Comparison of ENCODE assay signal across 8 cellular contexts in the genomic region with DNA sequence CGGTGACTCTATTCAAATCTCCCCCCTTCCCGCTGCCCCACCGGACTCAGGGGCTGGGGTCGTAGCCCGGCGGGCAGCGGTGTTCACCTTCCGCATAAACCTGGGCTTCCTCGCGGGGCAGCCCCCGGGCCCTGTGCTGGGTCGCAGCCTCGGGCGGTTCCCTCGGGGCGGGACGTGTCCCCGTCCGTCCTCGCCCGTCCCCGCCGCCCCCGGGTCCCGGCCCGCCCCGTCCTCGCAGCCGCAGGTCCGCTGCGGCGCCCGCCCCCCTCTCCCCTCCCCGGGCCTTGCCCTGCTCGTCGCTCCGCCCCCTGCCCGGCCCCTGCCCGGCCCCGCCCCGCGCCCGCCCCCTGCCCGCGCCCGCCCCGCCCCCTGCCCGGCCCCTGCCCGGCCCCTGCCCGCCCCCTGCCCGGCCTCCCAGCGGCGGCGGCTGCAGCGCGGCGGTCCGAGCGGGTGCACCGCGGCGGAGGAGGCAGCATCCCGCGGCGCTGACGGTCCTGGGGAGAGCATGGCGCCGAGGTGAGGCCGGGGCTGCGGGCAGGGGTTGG. TPM values are rescaled to one million over a fixed set of nuclear protein-coding genes. Genes with fewer than 3 reads are reported as not detected.
A peak's percentile ranks its signal among the peaks of the same experiment; 100 is the strongest.
DNase-seq lines count a peak whose midpoint lies in the region; ATAC-seq and TF ChIP-seq lines count a peak whose summit lies in the region.

A gene (plus strand): TSS at position 440 of the 545 bp plus-strand sequence. CDS start 66 bp downstream, at position 506.

- TF ChIP-seq CTCF in osteoblast (IDR thresholded peaks at IDR 0.05; ENCODE audit: extremely low read depth, low read depth, low read length), result no peak

- no peak within 1 kb of the TSS for H3K27ac ChIP-seq in osteoblast (ENCODE audit: low read depth, low read length)

- no peak within 1 kb of the TSS for H2AFZ ChIP-seq in osteoblast (ENCODE audit: low read length)

- no peaks in the 10 kb centered on the region for H3K36me3 ChIP-seq in osteoblast (ENCODE audit: insufficient read depth, low read length)

- no peaks in the 10 kb centered on the region for H3K79me2 ChIP-seq in osteoblast (ENCODE audit: insufficient read depth, low read length)

- H3K4me2 ChIP-seq in osteoblast (ENCODE audit: insufficient read depth, low read length), result peak within 1 kb of the TSS; percentile 58

- no peaks in the 10 kb centered on the region for H3K4me1 ChIP-seq in osteoblast (ENCODE audit: insufficient read depth, low read length)

- peak within 1 kb of the TSS; percentile 60 for H3K4me3 ChIP-seq in osteoblast (ENCODE audit: insufficient read depth, low read length)

- DNase-seq in CMK (ENCODE audit: low read depth) (peak; percentile 70), NCI-H1105 treated with DMSO at 0.1 percent for 48 hours (lab: John Stamatoyannopoulos, UW) (peak; percentile 42), glomerular endothelial cell (ENCODE audit: extremely low read depth, low read depth, low spot score) (no peak), osteoblast (ENCODE audit: insufficient read length, low spot score, missing footprints) (peak; percentile 97), COLO668 (lab: John Stamatoyannopoulos, UW; ENCODE audit: unreplicated experiment) (no peak)
- peak; percentile 22 for DNase-seq in activated T-helper 9 cell treated with anti-CD3 and anti-CD28 coated beads, Interleukin-2, amount 50 U/mL, for 16 hours (ENCODE audit: low read depth)

- no peaks in the 10 kb centered on the region for H4K20me1 ChIP-seq in osteoblast (ENCODE audit: insufficient read depth, low read length)

- peaks cover 32% of the 10 kb centered on the region for H3K27me3 ChIP-seq in osteoblast (ENCODE audit: insufficient read depth, low read length)

- ATAC-seq in HG02981 (IDR thresholded peaks at IDR 0.05; ENCODE audit: unreplicated experiment) (no peak), GM19455 (IDR thresholded peaks at IDR 0.05; ENCODE audit: unreplicated experiment) (no peak)

- peaks cover 2% of the 10 kb centered on the region for H3K9me3 ChIP-seq in osteoblast (ENCODE audit: low read depth, low read length)

RNA-seq across cellular contexts. Expression of the gene that starts here (rescaled TPM):
- total RNA-seq in glomerular endothelial cell, result 1,199 and 1,391 TPM in 2 replicates
- 8.3 and 8.8 TPM in 2 replicates for total RNA-seq in osteoblast

Comparison
In these comparisons a context has a peak if more than half of its experiments do, and no peak if none do; other contexts are left out.
1. RNA of the gene that starts here (total RNA-seq): 1,199 to 1,391 TPM in glomerular endothelial cell; 8.3 to 8.8 TPM in osteoblast; every median in the first group is over 100 times any median in the second.
2. DNase-seq: peak in CMK (single experiment), NCI-H1105 treated with DMSO at 0.1 percent for 48 hours (single experiment), activated T-helper 9 cell treated with anti-CD3 and anti-CD28 coated beads, Interleukin-2, amount 50 U/mL, for 16 hours (single experiment) and osteoblast (single experiment); none in glomerular endothelial cell (single experiment) and COLO668 (single experiment).